Comparison of ENCODE assay signal across 10 cellular contexts in genomic region chr4:143405197-143405730, GRCh38.
DNase-seq lines count a peak whose midpoint lies in the region; ATAC-seq lines count a peak whose summit lies in the region.
"Had no signal": no experiment of that assay in that cellular context is flagged by ENCODE, and none has a peak within 500 bp of the region (broad histone marks: within the 10 kb centered on the region; RNA-seq: fewer than 3 reads in every experiment).

No MANE protein-coding gene starts in this region.

- peaks cover 46 to 66% (median 56%) of the 10 kb centered on the region in 3 donors for H3K4me1 Mint-ChIP-seq in naive B cell
- H3K4me1 Mint-ChIP-seq in activated T-helper 1 cell treated with anti-CD3 and anti-CD28 coated beads, Interleukin-12 subunit alpha, Interleukin-12 subunit beta, Interleukin-2, Interleukin-4 antibody, amounts not matched to agents 30 ng/mL and 10 ng/mL and 1 ng/mL, durations not matched to agents 14 hours and 24 hours and 36 hours (ENCODE audit: low read depth), result peaks cover 32% of the 10 kb centered on the region
- H3K4me1 Mint-ChIP-seq in activated CD4-positive, alpha-beta memory T cell treated with anti-CD3 and anti-CD28 coated beads, Interleukin-2, amount 10 ng/mL, durations not matched to agents 7 days and 5 days, result peaks cover 14% of the 10 kb centered on the region

- no peaks in the 10 kb centered on the region for H3K27me3 Mint-ChIP-seq in naive B cell
- peaks cover 2% of the 10 kb centered on the region for H3K27me3 Mint-ChIP-seq in activated T-helper 1 cell treated with anti-CD3 and anti-CD28 coated beads, Interleukin-12 subunit alpha, Interleukin-12 subunit beta, Interleukin-2, Interleukin-4 antibody, amounts not matched to agents 30 ng/mL and 10 ng/mL and 1 ng/mL, durations not matched to agents 14 hours and 24 hours and 36 hours (ENCODE audit: insufficient read depth)
- H3K27me3 Mint-ChIP-seq in activated CD4-positive, alpha-beta memory T cell treated with anti-CD3 and anti-CD28 coated beads, Interleukin-2, amount 10 ng/mL, durations not matched to agents 7 days and 5 days, result peaks cover 5% of the 10 kb centered on the region

- CTCF ChIA-PET in activated CD4-positive, alpha-beta memory T cell treated with anti-CD3 and anti-CD28 coated beads, Interleukin-2, amount 10 ng/mL, durations not matched to agents 7 days and 5 days (lab: Charles Lee), result no interaction called here

- H3K4me3 Mint-ChIP-seq in naive B cell, result peak overlapping the region; percentile 21 to 93 (median 84)
- H3K4me3 Mint-ChIP-seq in activated T-helper 1 cell treated with anti-CD3 and anti-CD28 coated beads, Interleukin-12 subunit alpha, Interleukin-12 subunit beta, Interleukin-2, Interleukin-4 antibody, amounts not matched to agents 30 ng/mL and 10 ng/mL and 1 ng/mL, durations not matched to agents 14 hours and 24 hours and 36 hours, result no peak overlapping the region
- H3K4me3 Mint-ChIP-seq in activated CD4-positive, alpha-beta memory T cell treated with anti-CD3 and anti-CD28 coated beads, Interleukin-2, amount 10 ng/mL, durations not matched to agents 7 days and 5 days, result no peak overlapping the region
- H3K4me3 Mint-ChIP-seq: memory B cell had no signal

- DNase-seq in Daoy (ENCODE audit: low read depth) (peak; percentile 2), OCI-M1 (lab: John Stamatoyannopoulos, UW) (peak; percentile 85), naive B cell (no peak), activated T-cell treated with anti-CD3 and anti-CD28 coated beads for 4 hours (no peak), DMS79 (lab: John Stamatoyannopoulos, UW) (no peak)
- DNase-seq in activated T-helper 1 cell treated with anti-CD3 and anti-CD28 coated beads, Interleukin-12 subunit alpha, Interleukin-12 subunit beta, Interleukin-2, Interleukin-4 antibody, amounts not matched to agents 30 ng/mL and 10 ng/mL and 1 ng/mL, durations not matched to agents 14 hours and 24 hours and 36 hours (ENCODE audit: low spot score), result no peak
- DNase-seq in activated CD4-positive, alpha-beta memory T cell treated with anti-CD3 and anti-CD28 coated beads, Interleukin-2, amount 10 ng/mL, durations not matched to agents 7 days and 5 days, result no peak
- DNase-seq: NCI-H345 had no signal

- POLR2A ChIA-PET in activated CD4-positive, alpha-beta memory T cell treated with anti-CD3 and anti-CD28 coated beads, Interleukin-2, amount 10 ng/mL, durations not matched to agents 7 days and 5 days (lab: Charles Lee), result no interaction called here

- peak overlapping the region; percentile 14 to 96 (median 78) for H3K27ac Mint-ChIP-seq in naive B cell
- no peak overlapping the region for H3K27ac Mint-ChIP-seq in activated T-helper 1 cell treated with anti-CD3 and anti-CD28 coated beads, Interleukin-12 subunit alpha, Interleukin-12 subunit beta, Interleukin-2, Interleukin-4 antibody, amounts not matched to agents 30 ng/mL and 10 ng/mL and 1 ng/mL, durations not matched to agents 14 hours and 24 hours and 36 hours
- H3K27ac Mint-ChIP-seq in activated CD4-positive, alpha-beta memory T cell treated with anti-CD3 and anti-CD28 coated beads, Interleukin-2, amount 10 ng/mL, durations not matched to agents 7 days and 5 days, result no peak overlapping the region
- H3K27ac Mint-ChIP-seq: memory B cell had no signal

- ATAC-seq in GM21528 (IDR thresholded peaks at IDR 0.05; ENCODE audit: low FRiP score, unreplicated experiment), result peak; percentile 33
- ATAC-seq in naive B cell (ENCODE audit: low read depth in 2 of 2), result peak; percentile 34 to 42

- intact Hi-C loops in activated T-helper 1 cell treated with anti-CD3 and anti-CD28 coated beads, Interleukin-12 subunit alpha, Interleukin-12 subunit beta, Interleukin-2, Interleukin-4 antibody, amounts not matched to agents 30 ng/mL and 10 ng/mL and 1 ng/mL, durations not matched to agents 14 hours and 24 hours and 36 hours (cut with micrococcal nuclease), result no loop called here

- H3K9me3 Mint-ChIP-seq in naive B cell, result no peaks in the 10 kb centered on the region
- H3K9me3 Mint-ChIP-seq in activated T-helper 1 cell treated with anti-CD3 and anti-CD28 coated beads, Interleukin-12 subunit alpha, Interleukin-12 subunit beta, Interleukin-2, Interleukin-4 antibody, amounts not matched to agents 30 ng/mL and 10 ng/mL and 1 ng/mL, durations not matched to agents 14 hours and 24 hours and 36 hours, result no peaks in the 10 kb centered on the region
- no peaks in the 10 kb centered on the region for H3K9me3 Mint-ChIP-seq in activated CD4-positive, alpha-beta memory T cell treated with anti-CD3 and anti-CD28 coated beads, Interleukin-2, amount 10 ng/mL, durations not matched to agents 7 days and 5 days
- H3K9me3 Mint-ChIP-seq: memory B cell had no signal

- peaks cover 0 to 5% of the 10 kb centered on the region in 2 donors for H3K36me3 Mint-ChIP-seq in naive B cell
- no peaks in the 10 kb centered on the region for H3K36me3 Mint-ChIP-seq in activated T-helper 1 cell treated with anti-CD3 and anti-CD28 coated beads, Interleukin-12 subunit alpha, Interleukin-12 subunit beta, Interleukin-2, Interleukin-4 antibody, amounts not matched to agents 30 ng/mL and 10 ng/mL and 1 ng/mL, durations not matched to agents 14 hours and 24 hours and 36 hours (ENCODE audit: low read depth)
- H3K36me3 Mint-ChIP-seq in activated CD4-positive, alpha-beta memory T cell treated with anti-CD3 and anti-CD28 coated beads, Interleukin-2, amount 10 ng/mL, durations not matched to agents 7 days and 5 days (ENCODE audit: low read depth), result no peaks in the 10 kb centered on the region
- H3K36me3 Mint-ChIP-seq: memory B cell had no signal

Comparison
In these comparisons a context has a peak if more than half of its experiments do, and no peak if none do; other contexts are left out.
1. DNase-seq: peak in Daoy (single experiment) and OCI-M1 (single experiment); none in naive B cell (single experiment), activated T-cell treated with anti-CD3 and anti-CD28 coated beads for 4 hours (single experiment), activated T-helper 1 cell treated with anti-CD3 and anti-CD28 coated beads, Interleukin-12 subunit alpha, Interleukin-12 subunit beta, Interleukin-2, Interleukin-4 antibody, amounts not matched to agents 30 ng/mL and 10 ng/mL and 1 ng/mL, durations not matched to agents 14 hours and 24 hours and 36 hours (single experiment), DMS79 (single experiment) and activated CD4-positive, alpha-beta memory T cell treated with anti-CD3 and anti-CD28 coated beads, Interleukin-2, amount 10 ng/mL, durations not matched to agents 7 days and 5 days (single experiment).
2. H3K27ac Mint-ChIP-seq: peak in naive B cell (6 of 6); none in activated T-helper 1 cell treated with anti-CD3 and anti-CD28 coated beads, Interleukin-12 subunit alpha, Interleukin-12 subunit beta, Interleukin-2, Interleukin-4 antibody, amounts not matched to agents 30 ng/mL and 10 ng/mL and 1 ng/mL, durations not matched to agents 14 hours and 24 hours and 36 hours (single experiment) and activated CD4-positive, alpha-beta memory T cell treated with anti-CD3 and anti-CD28 coated beads, Interleukin-2, amount 10 ng/mL, durations not matched to agents 7 days and 5 days (single experiment).
3. H3K4me3 Mint-ChIP-seq: peak in naive B cell (8 of 8); none in activated T-helper 1 cell treated with anti-CD3 and anti-CD28 coated beads, Interleukin-12 subunit alpha, Interleukin-12 subunit beta, Interleukin-2, Interleukin-4 antibody, amounts not matched to agents 30 ng/mL and 10 ng/mL and 1 ng/mL, durations not matched to agents 14 hours and 24 hours and 36 hours (single experiment) and activated CD4-positive, alpha-beta memory T cell treated with anti-CD3 and anti-CD28 coated beads, Interleukin-2, amount 10 ng/mL, durations not matched to agents 7 days and 5 days (single experiment).